ENCODE assay signal across 17 cellular contexts in the genomic region with DNA sequence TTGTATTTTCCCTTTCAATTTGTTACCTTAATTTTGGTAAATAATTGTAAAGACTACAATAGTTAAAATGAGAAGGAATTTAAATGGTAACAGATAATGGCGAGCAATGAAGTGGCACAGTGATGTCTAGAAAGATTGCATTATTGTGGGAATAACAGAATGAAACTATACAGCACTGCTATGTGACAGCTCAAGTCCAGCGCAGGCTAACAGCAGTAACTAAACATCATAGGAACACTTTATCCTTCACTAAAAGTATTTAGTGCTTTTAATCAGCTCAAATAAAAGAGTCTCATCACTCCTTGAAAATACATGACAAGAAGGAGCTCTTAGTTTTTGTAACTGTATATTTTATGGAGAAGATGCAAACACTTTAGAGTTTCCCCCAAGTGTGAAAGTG.
DNase-seq lines count a peak whose midpoint lies in the region; ATAC-seq, FAIRE-seq and TF ChIP-seq lines count a peak whose summit lies in the region.
"Had no signal": no experiment of that assay in that cellular context is flagged by ENCODE, and none has a peak within 500 bp of the region (broad histone marks: within the 10 kb centered on the region; RNA-seq: fewer than 3 reads in every experiment).

No MANE protein-coding gene starts in this region.

- intact Hi-C loops in transverse colon (cut with DNase I; ENCODE audit: low total_unique reads) = loop anchor here (10.0 kb wide), 1 partner anchor 183 kb away; no protein-coding TSS in a partner anchor
- intact Hi-C loops in thyroid gland (cut with DNase I) = no loop called here

- no peaks in the 10 kb centered on the region for H3K9me3 ChIP-seq in astrocyte (ENCODE audit: insufficient read depth, low read depth, low read length)
- no peaks in the 10 kb centered on the region for H3K9me3 ChIP-seq in mesodermal cell (ENCODE audit: control insufficient read depth, low read length)
- no peaks in the 10 kb centered on the region for H3K9me3 ChIP-seq in transverse colon
- no peaks in the 10 kb centered on the region for H3K9me3 ChIP-seq in thyroid gland
- H3K9me3 ChIP-seq: testis had no signal

- H3K36me3 ChIP-seq in astrocyte (ENCODE audit: insufficient read depth, low read length) (no peaks in the 10 kb centered on the region), mesodermal cell (ENCODE audit: control insufficient read depth, insufficient read depth, low read length) (no peaks in the 10 kb centered on the region), transverse colon (no peaks in the 10 kb centered on the region), thyroid gland (no peaks in the 10 kb centered on the region)

- TF ChIP-seq POLR2A in transverse colon (IDR thresholded peaks at IDR 0.05) (no peak), thyroid gland (IDR thresholded peaks at IDR 0.05) (no peak)

- no peak overlapping the region for H3K4me3 Mint-ChIP-seq in astrocyte (ENCODE audit: unreplicated experiment)
- H3K4me3 Mint-ChIP-seq: CD4-positive, CD25-positive, alpha-beta regulatory T cell; natural killer cell had no signal

- TF ChIP-seq EP300 in transverse colon (IDR thresholded peaks at IDR 0.05; ENCODE audit: low read depth) = no peak

- H3K9me3 Mint-ChIP-seq in astrocyte (ENCODE audit: unreplicated experiment) = no peaks in the 10 kb centered on the region

- no peak overlapping the region for H2AFZ ChIP-seq in astrocyte (ENCODE audit: low read depth, low read length)

- in situ Hi-C loops in transverse colon (cut with MboI; ENCODE audit: low pct_ligation_motif_present in 1 of 4, low pct_unique_long_range_greater_than_20kb in 1 of 4, low sequenced_read_pairs in 3 of 4) = no loop called here

- H3K27me3 ChIP-seq in astrocyte (ENCODE audit: insufficient read depth, low read length) (no peaks in the 10 kb centered on the region), transverse colon (no peaks in the 10 kb centered on the region), thyroid gland (no peaks in the 10 kb centered on the region)
- H3K27me3 ChIP-seq: testis had no signal

- H3K4me1 ChIP-seq in astrocyte (ENCODE audit: insufficient read depth, low read length) = peaks cover 20% of the 10 kb centered on the region
- H3K4me1 ChIP-seq in mesodermal cell (ENCODE audit: control insufficient read depth, insufficient read depth, low read length, poor library complexity, severe bottlenecking) = peaks cover 32% of the 10 kb centered on the region
- peaks cover 0 to 22% (median 20%) of the 10 kb centered on the region in 4 donors for H3K4me1 ChIP-seq in transverse colon
- H3K4me1 ChIP-seq in thyroid gland = peaks cover 4 to 14% of the 10 kb centered on the region in 2 donors
- H3K4me1 ChIP-seq: testis had no signal

- peaks cover 32% of the 10 kb centered on the region for H3K4me1 Mint-ChIP-seq in astrocyte (ENCODE audit: low read depth, unreplicated experiment)
- H3K4me1 Mint-ChIP-seq: CD4-positive, CD25-positive, alpha-beta regulatory T cell; natural killer cell had no signal

- peak overlapping the region; percentile 95 for H3K27ac Mint-ChIP-seq in astrocyte (ENCODE audit: unreplicated experiment)
- H3K27ac Mint-ChIP-seq: CD4-positive, CD25-positive, alpha-beta regulatory T cell; natural killer cell had no signal

- H3K27ac ChIP-seq in astrocyte (ENCODE audit: low read depth, low read length) = peak overlapping the region; percentile 26
- H3K27ac ChIP-seq in mesodermal cell (ENCODE audit: low read depth, low read length, severe bottlenecking) = peak overlapping the region; percentile 58
- peak overlapping the region; percentile 63 to 74 (median 64) for H3K27ac ChIP-seq in transverse colon
- H3K27ac ChIP-seq in thyroid gland = no peak overlapping the region
- H3K27ac ChIP-seq: testis had no signal

- H3K4me2 ChIP-seq in astrocyte (ENCODE audit: low read length) = peak overlapping the region; percentile 59

- H3K4me3 ChIP-seq in astrocyte (ENCODE audit: insufficient read depth, low read depth, low read length) (no peak overlapping the region), mesodermal cell (ENCODE audit: extremely low read depth, insufficient read depth, low read length, poor library complexity, severe bottlenecking) (no peak overlapping the region), transverse colon (no peak overlapping the region), thyroid gland (replicated peaks in 1 of 3) (no peak overlapping the region)
- H3K4me3 ChIP-seq: GM12878, testis had no signal

- H4K20me1 ChIP-seq in astrocyte (ENCODE audit: insufficient read depth, low read length) = no peaks in the 10 kb centered on the region

- H3K27me3 Mint-ChIP-seq in astrocyte (ENCODE audit: low read depth, unreplicated experiment) = no peaks in the 10 kb centered on the region
- H3K27me3 Mint-ChIP-seq: CD4-positive, CD25-positive, alpha-beta regulatory T cell had no signal

- H3K79me2 ChIP-seq in astrocyte (ENCODE audit: insufficient read depth, low read length) = no peaks in the 10 kb centered on the region

- ATAC-seq in stimulated activated naive CD8-positive, alpha-beta T cell treated with anti-CD3 and anti-CD28 coated beads, Interleukin-15, Interleukin-2, amounts not matched to agents 100 U/mL and 50 U/mL, for 24 hours = no peak
- ATAC-seq: GM12878, natural killer cell had no signal

- FAIRE-seq in astrocyte (lab: Jason Lieb, UNC) = peak; percentile 39
- FAIRE-seq: A204.1, GM12878, H1 had no signal

- TF ChIP-seq CTCF in astrocyte (IDR thresholded peaks at IDR 0.05; ENCODE audit: insufficient read depth, low read depth, low read length) = no peak
- TF ChIP-seq CTCF in transverse colon (IDR thresholded peaks at IDR 0.05) = no peak
- no peak for TF ChIP-seq CTCF in thyroid gland (IDR thresholded peaks at IDR 0.05)

- WGBS in mesodermal cell (ENCODE audit: insufficient coverage in 2 of 2), 2 experiments = 73 to 100% methylated on average over 1 of the region's 2 CpGs
- WGBS in transverse colon (ENCODE audit: low coverage in 1 of 2), 2 donors = 35 to 39% methylated on average over 2 of the region's 2 CpGs
- 79 to 85% methylated on average over 2 of the region's 2 CpGs for WGBS in thyroid gland, 2 donors

- H3K36me3 Mint-ChIP-seq in astrocyte (ENCODE audit: low read depth, unreplicated experiment) = no peaks in the 10 kb centered on the region
- H3K36me3 Mint-ChIP-seq: CD4-positive, CD25-positive, alpha-beta regulatory T cell; natural killer cell had no signal

- DNase-seq in NCI-H748 (lab: John Stamatoyannopoulos, UW; ENCODE audit: unreplicated experiment) = peak; percentile 16
- no peak for DNase-seq in NCI-H748 treated with DMSO at 0.1 percent for 48 hours (lab: John Stamatoyannopoulos, UW)
- no peak for DNase-seq in astrocyte (ENCODE audit: low read depth)
- DNase-seq in transverse colon = no peak
- DNase-seq in stimulated activated naive CD8-positive, alpha-beta T cell treated with anti-CD3 and anti-CD28 coated beads, Interleukin-15, Interleukin-2, amounts not matched to agents 100 U/mL and 50 U/mL, for 24 hours = no peak
- no peak for DNase-seq in thyroid gland
- no peak for DNase-seq in hypothalamus (lab: John Stamatoyannopoulos, UW)
- DNase-seq: activated CD8-positive, alpha-beta memory T cell treated with anti-CD3 and anti-CD28 coated beads, Interleukin-2, amount 50 U/mL, for 4 hours; activated gamma-delta T cell treated with Interleukin-2 at 50 U/mL for 16 hours; CD4-positive, CD25-positive, alpha-beta regulatory T cell; natural killer cell; stimulated activated CD4-positive, alpha-beta T cell treated with anti-CD3 and anti-CD28 coated beads, Interleukin-1b, Interleukin-23, amount 100 ng/mL, for 48 hours; testis had no signal

- no peak overlapping the region for H3K9ac ChIP-seq in astrocyte (ENCODE audit: low read length)

Comparison
In these comparisons a context has a peak if more than half of its experiments do, and no peak if none do; other contexts are left out.
1. H3K27ac ChIP-seq: peak in astrocyte (single experiment), mesodermal cell (single experiment) and transverse colon (4 of 4); none in thyroid gland (0 of 3).